Comparison of ENCODE assay signal across 30 cellular contexts in the genomic region with DNA sequence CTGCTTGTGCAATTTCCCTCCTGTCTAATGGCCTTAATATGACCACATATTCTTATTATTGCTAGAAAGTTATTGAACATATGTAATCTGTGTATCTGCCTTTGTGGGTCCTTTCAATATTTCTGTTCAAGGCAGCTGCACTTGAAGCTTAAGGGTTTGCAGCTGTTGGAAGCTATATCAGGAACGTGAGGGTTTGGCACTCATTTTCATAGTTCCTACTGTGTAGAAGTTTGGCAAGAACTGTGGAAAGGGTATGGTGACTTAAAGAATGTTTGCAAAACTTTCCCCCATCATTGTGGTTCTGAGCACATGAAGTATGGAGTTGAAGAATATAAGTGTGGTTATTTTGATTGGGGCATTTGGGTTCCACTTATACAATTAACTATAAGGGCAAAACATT.
DNase-seq lines count a peak whose midpoint lies in the region; ATAC-seq, FAIRE-seq and TF ChIP-seq lines count a peak whose summit lies in the region.
"Had no signal": no experiment of that assay in that cellular context is flagged by ENCODE, and none has a peak within 500 bp of the region (broad histone marks: within the 10 kb centered on the region; RNA-seq: fewer than 3 reads in every experiment).

No MANE protein-coding gene starts in this region.

- no peak overlapping the region for H3K4me3 Mint-ChIP-seq in stimulated activated effector memory CD8-positive, alpha-beta T cell treated with anti-CD3 and anti-CD28 coated beads, Interleukin-12 subunit alpha, Interleukin-12 subunit beta, amount 100 ng/mL, for 72 hours
- H3K4me3 Mint-ChIP-seq: activated CD8-positive, alpha-beta T cell treated with anti-CD3 and anti-CD28 coated beads, Interleukin-2, amount 10 ng/mL, durations not matched to agents 7 days and 5 days; activated naive CD8-positive, alpha-beta T cell treated with anti-CD3 and anti-CD28 coated beads, Interleukin-2, amount 10 ng/mL, durations not matched to agents 7 days and 5 days; central memory CD8-positive, alpha-beta T cell; immature natural killer cell; natural killer cell; stimulated activated naive B cell treated with anti-CD40 and anti-IgM and Interleukin-4, amounts not matched to agents 10 μg/mL and 1 μg/mL and 100 μg/mL, for 72 hours had no signal

- no peak for DNase-seq in H54 (ENCODE audit: insufficient read length, low spot score)
- peak; percentile 61 for DNase-seq in NAMALWA (ENCODE audit: low spot score)
- peak; percentile 3 for DNase-seq in astrocyte of the hippocampus (ENCODE audit: low read depth, low spot score)
- DNase-seq in fibroblast of the conjunctiva (ENCODE audit: low read depth) = peak; percentile 51
- no peak for DNase-seq in NCI-H1092 (lab: John Stamatoyannopoulos, UW)
- no peak for DNase-seq in stimulated activated effector memory CD8-positive, alpha-beta T cell treated with anti-CD3 and anti-CD28 coated beads, Interleukin-12 subunit alpha, Interleukin-12 subunit beta, amount 100 ng/mL, for 72 hours (ENCODE audit: low spot score in 2 of 2)
- no peak for DNase-seq in dedifferentiated amniotic fluid mesenchymal stem cell (ENCODE audit: extremely low spot score)
- DNase-seq in SKM-1 (lab: John Stamatoyannopoulos, UW; ENCODE audit: unreplicated experiment) = no peak
- DNase-seq: activated CD4-positive, alpha-beta T cell treated with anti-CD3 and anti-CD28 coated beads for 4 hours; activated CD8-positive, alpha-beta T cell treated with anti-CD3 and anti-CD28 coated beads, Interleukin-2, amount 10 ng/mL, durations not matched to agents 7 days and 5 days; activated effector memory CD4-positive, alpha-beta T cell treated with Interleukin-2 at 50 U/mL for 16 hours; activated naive CD8-positive, alpha-beta T cell treated with anti-CD3 and anti-CD28 coated beads, Interleukin-2, amount 10 ng/mL, durations not matched to agents 7 days and 5 days; COR-L47; HCEC 1CT; hypothalamus; immature natural killer cell; Kasumi-1; left cardiac atrium; natural killer cell; NCI-H1092 treated with DMSO at 0.1 percent for 48 hours; NCI-H187; NCI-H524; occipital lobe; Peyer's patch; psoas muscle; SHP77 treated with DMSO at 0.1 percent for 48 hours; stimulated activated naive B cell treated with anti-CD40 and anti-IgM and Interleukin-4, amounts not matched to agents 10 μg/mL and 1 μg/mL and 100 μg/mL, for 72 hours; testis; WERI-Rb-1 had no signal

- ATAC-seq in stimulated activated effector memory CD8-positive, alpha-beta T cell treated with anti-CD3 and anti-CD28 coated beads, Interleukin-12 subunit alpha, Interleukin-12 subunit beta, amount 100 ng/mL, for 72 hours = no peak
- ATAC-seq: activated CD8-positive, alpha-beta T cell treated with anti-CD3 and anti-CD28 coated beads, Interleukin-2, amount 10 ng/mL, durations not matched to agents 7 days and 5 days; left cardiac atrium; natural killer cell; psoas muscle; stimulated activated naive B cell treated with anti-CD40 and anti-IgM and Interleukin-4, amounts not matched to agents 10 μg/mL and 1 μg/mL and 100 μg/mL, for 72 hours had no signal

- no peaks in the 10 kb centered on the region for H3K36me3 Mint-ChIP-seq in stimulated activated effector memory CD8-positive, alpha-beta T cell treated with anti-CD3 and anti-CD28 coated beads, Interleukin-12 subunit alpha, Interleukin-12 subunit beta, amount 100 ng/mL, for 72 hours
- H3K36me3 Mint-ChIP-seq: activated naive CD8-positive, alpha-beta T cell treated with anti-CD3 and anti-CD28 coated beads, Interleukin-2, amount 10 ng/mL, durations not matched to agents 7 days and 5 days; immature natural killer cell; natural killer cell; stimulated activated naive B cell treated with anti-CD40 and anti-IgM and Interleukin-4, amounts not matched to agents 10 μg/mL and 1 μg/mL and 100 μg/mL, for 72 hours had no signal

- H3K4me1 Mint-ChIP-seq in stimulated activated effector memory CD8-positive, alpha-beta T cell treated with anti-CD3 and anti-CD28 coated beads, Interleukin-12 subunit alpha, Interleukin-12 subunit beta, amount 100 ng/mL, for 72 hours = no peaks in the 10 kb centered on the region
- H3K4me1 Mint-ChIP-seq: activated naive CD8-positive, alpha-beta T cell treated with anti-CD3 and anti-CD28 coated beads, Interleukin-2, amount 10 ng/mL, durations not matched to agents 7 days and 5 days; central memory CD8-positive, alpha-beta T cell; immature natural killer cell; natural killer cell had no signal

- no peak for TF ChIP-seq POLR2A in H54 (IDR thresholded peaks at IDR 0.05; ENCODE audit: low read depth, low read length)

- no peak overlapping the region for H3K27ac Mint-ChIP-seq in stimulated activated effector memory CD8-positive, alpha-beta T cell treated with anti-CD3 and anti-CD28 coated beads, Interleukin-12 subunit alpha, Interleukin-12 subunit beta, amount 100 ng/mL, for 72 hours
- H3K27ac Mint-ChIP-seq: activated CD8-positive, alpha-beta T cell treated with anti-CD3 and anti-CD28 coated beads, Interleukin-2, amount 10 ng/mL, durations not matched to agents 7 days and 5 days; activated naive CD8-positive, alpha-beta T cell treated with anti-CD3 and anti-CD28 coated beads, Interleukin-2, amount 10 ng/mL, durations not matched to agents 7 days and 5 days; immature natural killer cell; natural killer cell; stimulated activated naive B cell treated with anti-CD40 and anti-IgM and Interleukin-4, amounts not matched to agents 10 μg/mL and 1 μg/mL and 100 μg/mL, for 72 hours had no signal

- FAIRE-seq in H54 (lab: Jason Lieb, UNC) = peak; percentile 27

- H3K9me3 Mint-ChIP-seq in stimulated activated effector memory CD8-positive, alpha-beta T cell treated with anti-CD3 and anti-CD28 coated beads, Interleukin-12 subunit alpha, Interleukin-12 subunit beta, amount 100 ng/mL, for 72 hours = peaks cover 16% of the 10 kb centered on the region
- H3K9me3 Mint-ChIP-seq: stimulated activated naive B cell treated with anti-CD40 and anti-IgM and Interleukin-4, amounts not matched to agents 10 μg/mL and 1 μg/mL and 100 μg/mL, for 72 hours had no signal

Comparison
In these comparisons a context has a peak if more than half of its experiments do, and no peak if none do; other contexts are left out.
1. DNase-seq: peak in NAMALWA (single experiment), astrocyte of the hippocampus (single experiment) and fibroblast of the conjunctiva (single experiment); none in H54 (single experiment), NCI-H1092 (single experiment), stimulated activated effector memory CD8-positive, alpha-beta T cell treated with anti-CD3 and anti-CD28 coated beads, Interleukin-12 subunit alpha, Interleukin-12 subunit beta, amount 100 ng/mL, for 72 hours (0 of 2), dedifferentiated amniotic fluid mesenchymal stem cell (single experiment) and SKM-1 (single experiment).